Comparison of ENCODE assay signal across 1 cellular context in genomic region chr19:54159352-54160181, GRCh38.
A peak's percentile ranks its signal among the peaks of the same experiment; 100 is the strongest.
TF ChIP-seq lines count a peak whose summit lies in the region.

LENG1 (minus strand) TSS chr19:54159721; CDS start chr19:54159695, 26 bp downstream.

TF ChIP-seq in HEK293, 187 proteins besides CTCF, POLR2A, EP300 and RAD21 (continued from another document):
- TF ChIP-seq ZBTB10 (tag by site-specific recombination; IDR thresholded peaks at IDR 0.05) (peak; percentile 65; the same call in 1 of the 2 replicates), ZNF768 (tag by site-specific recombination; IDR thresholded peaks at IDR 0.05) (no peak)
